ENCODE assay signal across 9 cellular contexts in genomic region chr18:69469444-69469919, GRCh38.
DNase-seq lines count a peak whose midpoint lies in the region; ATAC-seq and TF ChIP-seq lines count a peak whose summit lies in the region.
"Had no signal": no experiment of that assay in that cellular context is flagged by ENCODE, and none has a peak within 500 bp of the region (broad histone marks: within the 10 kb centered on the region; RNA-seq: fewer than 3 reads in every experiment).

No MANE protein-coding gene starts in this region.

- WGBS in sigmoid colon, 2 donors: 76 to 84% methylated on average over 27 of the region's 27 CpGs

- peak; percentile 81 to 90 for ATAC-seq in activated T-cell treated with anti-CD3 and anti-CD28 coated beads, Interleukin-2, amount 50 U/mL, for 4 hours

- no peak overlapping the region for H3K4me3 Mint-ChIP-seq in activated T-helper 1 cell treated with anti-CD3 and anti-CD28 coated beads, Interleukin-12 subunit alpha, Interleukin-12 subunit beta, Interleukin-2, Interleukin-4 antibody, amounts not matched to agents 30 ng/mL and 10 ng/mL and 1 ng/mL, durations not matched to agents 14 hours and 24 hours and 36 hours
- no peak overlapping the region for H3K4me3 Mint-ChIP-seq in activated T-cell treated with anti-CD3 and anti-CD28 coated beads, Interleukin-2, amount 50 U/mL, for 4 hours

- intact Hi-C loops in activated T-helper 1 cell treated with anti-CD3 and anti-CD28 coated beads, Interleukin-12 subunit alpha, Interleukin-12 subunit beta, Interleukin-2, Interleukin-4 antibody, amounts not matched to agents 30 ng/mL and 10 ng/mL and 1 ng/mL, durations not matched to agents 14 hours and 24 hours and 36 hours (cut with micrococcal nuclease): loop anchor here (1.0 to 5.0 kb wide), 2 partner anchors 603 to 617 kb away; no protein-coding TSS in a partner anchor
- intact Hi-C loops in sigmoid colon (cut with DNase I): no loop called here
- intact Hi-C loops in tibial artery (cut with DNase I; ENCODE audit: low total_unique reads): no loop called here

- H3K4me1 ChIP-seq in sigmoid colon (no peaks in the 10 kb centered on the region), tibial artery (no peaks in the 10 kb centered on the region)
- H3K4me1 ChIP-seq: Caco-2 had no signal

- no peak overlapping the region for H3K27ac Mint-ChIP-seq in activated T-helper 1 cell treated with anti-CD3 and anti-CD28 coated beads, Interleukin-12 subunit alpha, Interleukin-12 subunit beta, Interleukin-2, Interleukin-4 antibody, amounts not matched to agents 30 ng/mL and 10 ng/mL and 1 ng/mL, durations not matched to agents 14 hours and 24 hours and 36 hours

- H3K4me3 ChIP-seq in sigmoid colon (no peak overlapping the region), tibial artery (no peak overlapping the region)

- no peak for TF ChIP-seq CTCF in sigmoid colon (IDR thresholded peaks at IDR 0.05)
- no peak for TF ChIP-seq CTCF in tibial artery (IDR thresholded peaks at IDR 0.05)

- no peak for TF ChIP-seq EP300 in sigmoid colon (IDR thresholded peaks at IDR 0.05)

- TF ChIP-seq POLR2A in sigmoid colon (IDR thresholded peaks at IDR 0.05): no peak

- DNase-seq in activated T-helper 1 cell treated with Interleukin-2 at 50 U/mL for 16 hours (ENCODE audit: low read depth) (peak; percentile 14), NCI-H1694 treated with DMSO at 0.1 percent for 48 hours (lab: John Stamatoyannopoulos, UW) (peak; percentile 2), sigmoid colon (peak; percentile 52), ecto neural progenitor cell (ENCODE audit: low spot score) (no peak), tibial artery (no peak), substantia nigra (lab: John Stamatoyannopoulos, UW) (no peak)
- DNase-seq in activated T-helper 1 cell treated with anti-CD3 and anti-CD28 coated beads, Interleukin-12 subunit alpha, Interleukin-12 subunit beta, Interleukin-2, Interleukin-4 antibody, amounts not matched to agents 30 ng/mL and 10 ng/mL and 1 ng/mL, durations not matched to agents 14 hours and 24 hours and 36 hours (ENCODE audit: low spot score): no peak
- DNase-seq in activated T-cell treated with anti-CD3 and anti-CD28 coated beads, Interleukin-2, amount 50 U/mL, for 4 hours: peak; percentile 12

- no peaks in the 10 kb centered on the region for H3K9me3 Mint-ChIP-seq in activated T-helper 1 cell treated with anti-CD3 and anti-CD28 coated beads, Interleukin-12 subunit alpha, Interleukin-12 subunit beta, Interleukin-2, Interleukin-4 antibody, amounts not matched to agents 30 ng/mL and 10 ng/mL and 1 ng/mL, durations not matched to agents 14 hours and 24 hours and 36 hours
- H3K9me3 Mint-ChIP-seq in activated T-cell treated with anti-CD3 and anti-CD28 coated beads, Interleukin-2, amount 50 U/mL, for 4 hours: no peaks in the 10 kb centered on the region

- H3K27ac ChIP-seq in sigmoid colon (no peak overlapping the region), tibial artery (no peak overlapping the region), substantia nigra (ENCODE audit: low read depth, low read length, poor library complexity, severe bottlenecking) (no peak overlapping the region)

- no peaks in the 10 kb centered on the region for H3K27me3 Mint-ChIP-seq in activated T-helper 1 cell treated with anti-CD3 and anti-CD28 coated beads, Interleukin-12 subunit alpha, Interleukin-12 subunit beta, Interleukin-2, Interleukin-4 antibody, amounts not matched to agents 30 ng/mL and 10 ng/mL and 1 ng/mL, durations not matched to agents 14 hours and 24 hours and 36 hours (ENCODE audit: insufficient read depth)
- no peaks in the 10 kb centered on the region for H3K27me3 Mint-ChIP-seq in activated T-cell treated with anti-CD3 and anti-CD28 coated beads, Interleukin-2, amount 50 U/mL, for 4 hours (ENCODE audit: low read depth)

- H3K36me3 ChIP-seq in sigmoid colon (no peaks in the 10 kb centered on the region), tibial artery (no peaks in the 10 kb centered on the region)

- H3K4me1 Mint-ChIP-seq in activated T-helper 1 cell treated with anti-CD3 and anti-CD28 coated beads, Interleukin-12 subunit alpha, Interleukin-12 subunit beta, Interleukin-2, Interleukin-4 antibody, amounts not matched to agents 30 ng/mL and 10 ng/mL and 1 ng/mL, durations not matched to agents 14 hours and 24 hours and 36 hours (ENCODE audit: low read depth): no peaks in the 10 kb centered on the region
- peaks cover 8% of the 10 kb centered on the region for H3K4me1 Mint-ChIP-seq in activated T-cell treated with anti-CD3 and anti-CD28 coated beads, Interleukin-2, amount 50 U/mL, for 4 hours (ENCODE audit: low read depth)

- no peaks in the 10 kb centered on the region for H3K36me3 Mint-ChIP-seq in activated T-helper 1 cell treated with anti-CD3 and anti-CD28 coated beads, Interleukin-12 subunit alpha, Interleukin-12 subunit beta, Interleukin-2, Interleukin-4 antibody, amounts not matched to agents 30 ng/mL and 10 ng/mL and 1 ng/mL, durations not matched to agents 14 hours and 24 hours and 36 hours (ENCODE audit: low read depth)
- H3K36me3 Mint-ChIP-seq in activated T-cell treated with anti-CD3 and anti-CD28 coated beads, Interleukin-2, amount 50 U/mL, for 4 hours (ENCODE audit: insufficient read depth): no peaks in the 10 kb centered on the region

- H3K9me3 ChIP-seq in sigmoid colon (peaks cover 0 to 2% (median 0%) of the 10 kb centered on the region in 4 donors), tibial artery (no peaks in the 10 kb centered on the region)
- H3K9me3 ChIP-seq: Caco-2 had no signal

- no peaks in the 10 kb centered on the region for H3K27me3 ChIP-seq in sigmoid colon
- H3K27me3 ChIP-seq in tibial artery: no peaks in the 10 kb centered on the region

Comparison
In these comparisons a context has a peak if more than half of its experiments do, and no peak if none do; other contexts are left out.
1. DNase-seq: peak in activated T-helper 1 cell treated with Interleukin-2 at 50 U/mL for 16 hours (single experiment), NCI-H1694 treated with DMSO at 0.1 percent for 48 hours (single experiment), activated T-cell treated with anti-CD3 and anti-CD28 coated beads, Interleukin-2, amount 50 U/mL, for 4 hours (single experiment) and sigmoid colon (single experiment); none in activated T-helper 1 cell treated with anti-CD3 and anti-CD28 coated beads, Interleukin-12 subunit alpha, Interleukin-12 subunit beta, Interleukin-2, Interleukin-4 antibody, amounts not matched to agents 30 ng/mL and 10 ng/mL and 1 ng/mL, durations not matched to agents 14 hours and 24 hours and 36 hours (single experiment), ecto neural progenitor cell (single experiment), tibial artery (0 of 2) and substantia nigra (0 of 49).